Comparison of ENCODE assay signal across 8 cellular contexts in the genomic region with DNA sequence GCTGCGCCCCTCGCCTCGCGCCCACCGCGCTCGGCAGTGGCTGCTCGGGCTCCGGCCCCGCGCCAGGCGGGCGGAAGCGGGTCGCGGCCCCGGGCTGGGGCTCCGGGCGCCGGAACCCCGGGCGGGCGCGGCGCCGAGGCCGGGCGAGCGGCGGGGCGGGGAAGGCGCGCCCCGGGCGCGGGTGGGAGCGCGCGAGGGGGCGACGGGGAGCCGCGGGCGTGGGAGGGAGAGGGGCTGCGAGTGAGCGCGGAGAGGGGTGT. TPM values are rescaled to one million over a fixed set of nuclear protein-coding genes. Genes with fewer than 3 reads are reported as not detected.
DNase-seq lines count a peak whose midpoint lies in the region; ATAC-seq and TF ChIP-seq lines count a peak whose summit lies in the region.

No MANE protein-coding gene starts in this region.

- H3K4me3 ChIP-seq in NB4 (ENCODE audit: low read depth, low read length), result peak overlapping the region; percentile 48
- peak overlapping the region; percentile 89 for H3K4me3 ChIP-seq in epithelial cell of proximal tubule (ENCODE audit: low read depth, low read length)
- H3K4me3 ChIP-seq in rectal smooth muscle tissue (ENCODE audit: low read length), result peak overlapping the region; percentile 84

- H3K27me3 ChIP-seq in rectal smooth muscle tissue (ENCODE audit: control insufficient read depth, insufficient read depth, low read length), result peaks cover 9% of the 10 kb centered on the region

- H3K36me3 ChIP-seq in rectal smooth muscle tissue (ENCODE audit: control insufficient read depth, insufficient read depth, low read length), result no peaks in the 10 kb centered on the region

- TF ChIP-seq CTCF in NB4 (IDR thresholded peaks at IDR 0.05; ENCODE audit: low read depth, low read length) (no peak), epithelial cell of proximal tubule (conservative IDR thresholded peaks at IDR 0.05; ENCODE audit: low read depth, low read length) (no peak)

- peaks cover 3% of the 10 kb centered on the region for H3K4me1 ChIP-seq in rectal smooth muscle tissue (ENCODE audit: control insufficient read depth, insufficient read depth, low read length)

- no peak for DNase-seq in NB4 (ENCODE audit: low read depth)
- DNase-seq in epithelial cell of proximal tubule (ENCODE audit: low read depth), result no peak
- no peak for DNase-seq in NCI-H748 treated with DMSO at 0.1 percent for 48 hours (lab: John Stamatoyannopoulos, UW)
- no peak for DNase-seq in NCI-H1105 (lab: John Stamatoyannopoulos, UW)
- DNase-seq in NCI-H1417 treated with DMSO at 0.1 percent for 48 hours (lab: John Stamatoyannopoulos, UW), result no peak
- no peak for DNase-seq in substantia nigra (lab: John Stamatoyannopoulos, UW)

- no peak overlapping the region for H3K27ac ChIP-seq in rectal smooth muscle tissue (ENCODE audit: low read depth, low read length)
- H3K27ac ChIP-seq in substantia nigra (ENCODE audit: low read depth, low read length, poor library complexity, severe bottlenecking), result no peak overlapping the region

- ATAC-seq in GM19324 (IDR thresholded peaks at IDR 0.05; ENCODE audit: low FRiP score, unreplicated experiment), result peak; percentile 24

- TF ChIP-seq POLR2A in NB4 (IDR thresholded peaks at IDR 0.05; ENCODE audit: extremely low read depth, insufficient read length), result no peak

- peak overlapping the region; percentile 21 for H3K9ac ChIP-seq in rectal smooth muscle tissue (ENCODE audit: low read length)

RNA-seq across cellular contexts. Expression of gene IGF2BP2, which starts 0.5 kb away (rescaled TPM):
- total RNA-seq in epithelial cell of proximal tubule, result 57.6 and 99.8 TPM in 2 replicates
